1 cellular context compared by ENCODE assay signal in genomic region chr3:127772273-127772672, GRCh38.
A peak's percentile ranks its signal among the peaks of the same experiment; 100 is the strongest.
TF ChIP-seq lines count a peak whose summit lies in the region.

No MANE protein-coding gene starts in this region.

TF ChIP-seq in GM12878, 131 proteins besides CTCF, POLR2A, EP300 and RAD21:
- TF ChIP-seq USF1 (IDR thresholded peaks at IDR 0.05; ENCODE audit: borderline replicate concordance, extremely low read length, insufficient read depth, low read depth, low read length) (peak; percentile 54), LARP7 (IDR thresholded peaks at IDR 0.05) (no peak)
